ENCODE assay signal across 11 cellular contexts in the genomic region with DNA sequence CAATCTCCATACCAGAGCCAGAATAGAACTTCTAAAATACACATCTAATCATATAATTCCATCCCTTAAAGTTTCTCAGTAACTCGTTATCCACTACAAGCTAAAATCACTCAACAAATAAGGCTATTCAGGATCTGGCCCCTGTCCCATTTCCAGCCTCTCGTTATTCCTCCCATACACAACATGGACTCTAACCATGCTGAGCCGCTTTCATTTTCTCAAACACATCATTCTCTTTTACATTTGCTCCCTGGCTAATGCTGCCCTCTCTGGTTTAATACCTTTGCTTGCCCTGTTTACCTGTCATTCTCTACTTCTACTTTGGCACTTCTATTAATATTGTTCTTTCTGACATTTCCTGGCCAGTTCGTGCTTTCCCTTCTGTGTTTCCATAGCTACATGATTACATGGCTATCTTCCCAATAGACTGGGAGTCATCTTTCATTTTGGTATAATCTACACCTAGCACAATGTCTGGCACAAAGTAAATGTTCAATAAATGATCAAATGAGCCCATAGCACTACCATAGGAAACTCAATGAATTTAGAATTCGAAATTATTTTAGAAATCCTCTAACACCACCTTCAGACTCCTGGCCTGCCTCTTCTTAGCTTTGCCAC.
A peak's percentile ranks its signal among the peaks of the same experiment; 100 is the strongest.
DNase-seq lines count a peak whose midpoint lies in the region; ATAC-seq and TF ChIP-seq lines count a peak whose summit lies in the region.
"Had no signal": no experiment of that assay in that cellular context is flagged by ENCODE, and none has a peak within 500 bp of the region (broad histone marks: within the 10 kb centered on the region; RNA-seq: fewer than 3 reads in every experiment).

No MANE protein-coding gene starts in this region.

- no peak overlapping the region for H4K8ac ChIP-seq in mesenchymal stem cell (ENCODE audit: low read length)

- H2BK5ac ChIP-seq in mesenchymal stem cell (ENCODE audit: low read depth, low read length, poor library complexity, severe bottlenecking): no peak overlapping the region

- BruUV-seq in A673 (replicated peaks; lab: Mats Ljungman, UMichigan): no TSS peak

- H3K27ac ChIP-seq in mesenchymal stem cell (ENCODE audit: low read length, poor library complexity, severe bottlenecking): no peak overlapping the region
- H3K27ac ChIP-seq in A673 (ENCODE audit: low read depth, low read length, poor library complexity, severe bottlenecking): no peak overlapping the region
- H3K27ac ChIP-seq: tibial artery had no signal

- no peak overlapping the region for H3K4me2 ChIP-seq in mesenchymal stem cell (ENCODE audit: low read length, poor library complexity, severe bottlenecking)

- H3K4me3 ChIP-seq in adipocyte (ENCODE audit: low read length): peak overlapping the region; percentile 72
- peak overlapping the region in 1 of 2 experiments; percentile 61 for H3K4me3 ChIP-seq in mesenchymal stem cell (ENCODE audit: insufficient read depth in 1 of 2, low read depth in 1 of 2, low read length in 2 of 2)
- no peak overlapping the region for H3K4me3 ChIP-seq in A673 (ENCODE audit: low read depth, low read length, poor library complexity, severe bottlenecking)
- H3K4me3 ChIP-seq: adrenal gland, tibial artery had no signal

- H3K27me3 ChIP-seq in adipocyte (replicated peaks; ENCODE audit: control insufficient read depth, insufficient read depth, low read length) (no peaks in the 10 kb centered on the region), mesenchymal stem cell (ENCODE audit: control insufficient read depth in 1 of 2, insufficient read depth in 1 of 2, low read length in 2 of 2) (no peaks in the 10 kb centered on the region), A673 (replicated peaks; ENCODE audit: insufficient read depth, low read depth, low read length, poor library complexity) (no peaks in the 10 kb centered on the region)
- H3K27me3 ChIP-seq: adrenal gland had no signal

- no peak overlapping the region for H3K18ac ChIP-seq in mesenchymal stem cell (ENCODE audit: low read depth in 1 of 2, low read length in 2 of 2)

- H4K91ac ChIP-seq in mesenchymal stem cell (ENCODE audit: low read length): no peak overlapping the region

- 91% methylated on average over 5 of the region's 5 CpGs for WGBS in mesenchymal stem cell

- POLR2A ChIA-PET in A673 (lab: Charles Lee; ENCODE audit: low non-redundant PET): no interaction called here

- TF ChIP-seq CTCF in A673 (conservative IDR thresholded peaks at IDR 0.05; ENCODE audit: low read depth, low read length): no peak

- no peak for ATAC-seq in HG03175 (IDR thresholded peaks at IDR 0.05; ENCODE audit: unreplicated experiment)

- H3K9me3 ChIP-seq in adipocyte (ENCODE audit: control insufficient read depth, low read length) (no peaks in the 10 kb centered on the region), mesenchymal stem cell (ENCODE audit: control insufficient read depth, low read length) (no peaks in the 10 kb centered on the region), A673 (ENCODE audit: low read depth, low read length, poor library complexity, severe bottlenecking) (no peaks in the 10 kb centered on the region)
- H3K9me3 ChIP-seq: adrenal gland, tibial artery had no signal

- CTCF ChIA-PET in A673 (lab: Charles Lee): no interaction called here

- no peak overlapping the region for H2BK15ac ChIP-seq in mesenchymal stem cell (ENCODE audit: low read depth, poor library complexity, severe bottlenecking)

- DNase-seq in Daoy (ENCODE audit: low read depth) (peak; percentile 21), NCI-H1694 (lab: John Stamatoyannopoulos, UW) (peak; percentile 45), adipocyte (ENCODE audit: low read depth) (no peak), mesenchymal stem cell (no peak), A673 (ENCODE audit: low spot score) (no peak), NK-92 (lab: John Stamatoyannopoulos, UW; ENCODE audit: unreplicated experiment) (no peak), NCI-H187 (lab: John Stamatoyannopoulos, UW) (no peak)
- DNase-seq: NCI-H187 treated with DMSO at 0.1 percent for 48 hours, tibial artery had no signal

- H3K9ac ChIP-seq in adipocyte (ENCODE audit: low read length) (peak overlapping the region; percentile 77), mesenchymal stem cell (ENCODE audit: low read length) (peak overlapping the region; percentile 79)

- H2AFZ ChIP-seq in mesenchymal stem cell (ENCODE audit: low read depth, low read length): no peak overlapping the region

- no peak overlapping the region for H3K14ac ChIP-seq in mesenchymal stem cell (ENCODE audit: low read length in 2 of 2)

- H3K36me3 ChIP-seq in adipocyte (ENCODE audit: control insufficient read depth, insufficient read depth, low read length, severe bottlenecking): no peaks in the 10 kb centered on the region
- no peaks in the 10 kb centered on the region for H3K36me3 ChIP-seq in mesenchymal stem cell (ENCODE audit: control insufficient read depth in 1 of 2, insufficient read depth in 2 of 2, low read depth in 1 of 2, low read length in 2 of 2)
- no peaks in the 10 kb centered on the region for H3K36me3 ChIP-seq in A673 (ENCODE audit: insufficient read depth, low read length, poor library complexity, severe bottlenecking)
- H3K36me3 ChIP-seq: adrenal gland, tibial artery had no signal

- H3K4me1 ChIP-seq in adipocyte (ENCODE audit: control insufficient read depth, insufficient read depth, low read length) (peaks cover 67% of the 10 kb centered on the region), mesenchymal stem cell (ENCODE audit: control insufficient read depth, insufficient read depth, low read depth, low read length) (no peaks in the 10 kb centered on the region), A673 (ENCODE audit: insufficient read depth, low read length, poor library complexity, severe bottlenecking) (no peaks in the 10 kb centered on the region)

- no peak overlapping the region for H3K4ac ChIP-seq in mesenchymal stem cell (ENCODE audit: low read depth in 1 of 2, low read length in 2 of 2)

- H2AK5ac ChIP-seq in mesenchymal stem cell (ENCODE audit: low read length, severe bottlenecking): no peak overlapping the region

- H3K79me1 ChIP-seq in mesenchymal stem cell (replicated peaks; ENCODE audit: low read length, poor library complexity, severe bottlenecking): no peaks in the 10 kb centered on the region

- H2BK12ac ChIP-seq in mesenchymal stem cell (ENCODE audit: low read length in 2 of 2): no peak overlapping the region

- H2BK120ac ChIP-seq in mesenchymal stem cell (ENCODE audit: low read depth, low read length): no peak overlapping the region

- H3K23ac ChIP-seq in mesenchymal stem cell (ENCODE audit: low read length in 2 of 2): no peak overlapping the region

- intact Hi-C loops in A673 (cut with micrococcal nuclease; ENCODE audit: unreplicated experiment): no loop called here

Comparison
In these comparisons a context has a peak if more than half of its experiments do, and no peak if none do; other contexts are left out.
1. DNase-seq: peak in Daoy (single experiment) and NCI-H1694 (single experiment); none in adipocyte (single experiment), mesenchymal stem cell (single experiment), A673 (single experiment), NK-92 (single experiment) and NCI-H187 (0 of 2).